ENCODE assay signal across 8 cellular contexts in genomic region chr13:80338781-80339577, GRCh38. TPM values are rescaled to one million over a fixed set of nuclear protein-coding genes. Genes with fewer than 3 reads are reported as not detected.
DNase-seq lines count a peak whose midpoint lies in the region; ATAC-seq and TF ChIP-seq lines count a peak whose summit lies in the region.

No MANE protein-coding gene starts in this region.

- ATAC-seq in natural killer cell (peak; percentile 40 to 48 (median 46)), GM21526 (IDR thresholded peaks at IDR 0.05; ENCODE audit: low FRiP score, unreplicated experiment) (no peak)

- H3K36me3 Mint-ChIP-seq in natural killer cell: peaks cover 7% of the 10 kb centered on the region

- H3K27ac ChIP-seq in HUES64 (ENCODE audit: low read depth, low read length): peak overlapping the region; percentile 64
- no peak overlapping the region for H3K27ac ChIP-seq in WERI-Rb-1

- H3K4me1 Mint-ChIP-seq in natural killer cell: peaks cover 27 to 31% of the 10 kb centered on the region in 2 donors

- H3K9me3 ChIP-seq in HUES64 (ENCODE audit: insufficient read depth, low read depth, low read length) (no peaks in the 10 kb centered on the region), WERI-Rb-1 (ENCODE audit: severe bottlenecking) (no peaks in the 10 kb centered on the region)

- H3K27me3 Mint-ChIP-seq in natural killer cell (ENCODE audit: low read depth in 2 of 2): peaks cover 0 to 4% of the 10 kb centered on the region in 2 donors

- under 1% methylated on average over 40 of the region's 40 CpGs for WGBS in HUES64

- peak overlapping the region; percentile 99 for H3K9ac ChIP-seq in HUES64 (ENCODE audit: low read depth, low read length)

- H3K27me3 ChIP-seq in HUES64 (ENCODE audit: insufficient read depth, low read length): peaks cover 8% of the 10 kb centered on the region
- H3K27me3 ChIP-seq in WERI-Rb-1 (ENCODE audit: insufficient read depth, low read depth, severe bottlenecking): no peaks in the 10 kb centered on the region

- no peak overlapping the region for H3K4me3 Mint-ChIP-seq in natural killer cell

- H3K9me3 Mint-ChIP-seq in natural killer cell: no peaks in the 10 kb centered on the region

- DNase-seq in activated CD8-positive, alpha-beta memory T cell treated with anti-CD3 and anti-CD28 coated beads for 24 hours: peak; percentile 66
- no peak for DNase-seq in activated CD8-positive, alpha-beta memory T cell treated with anti-CD3 and anti-CD28 coated beads, Interleukin-2, amount 50 U/mL, for 48 hours
- DNase-seq in WERI-Rb-1 (peak; percentile 32), fibroblast of villous mesenchyme (ENCODE audit: low read depth) (peak; percentile 90), natural killer cell (peak; percentile 24), NCI-H446 treated with DMSO at 0.1 percent for 48 hours (lab: John Stamatoyannopoulos, UW) (no peak)

- H3K4me1 ChIP-seq in HUES64 (ENCODE audit: insufficient read depth, low read length): peaks cover 39% of the 10 kb centered on the region

- intact Hi-C loops in natural killer cell (cut with micrococcal nuclease): no loop called here

- H3K36me3 ChIP-seq in HUES64 (ENCODE audit: insufficient read depth, low read length): peaks cover 46% of the 10 kb centered on the region
- no peaks in the 10 kb centered on the region for H3K36me3 ChIP-seq in WERI-Rb-1

- TF ChIP-seq CTCF in WERI-Rb-1 (IDR thresholded peaks at IDR 0.05; ENCODE audit: low read depth, low read length) (no peak), fibroblast of villous mesenchyme (IDR thresholded peaks at IDR 0.05; ENCODE audit: insufficient read depth, low read depth, low read length) (peak; percentile 29), natural killer cell (IDR thresholded peaks at IDR 0.05) (no peak)

- H3K27ac Mint-ChIP-seq in natural killer cell: no peak overlapping the region

- H3K4me3 ChIP-seq in HUES64 (ENCODE audit: low read length): peak overlapping the region; percentile 99
- H3K4me3 ChIP-seq in WERI-Rb-1 (ENCODE audit: low read depth, low read length): peak overlapping the region; percentile 91
- H3K4me3 ChIP-seq in fibroblast of villous mesenchyme (ENCODE audit: low read depth, low read length): peak overlapping the region; percentile 88

RNA-seq across cellular contexts. Expression of gene SPRY2, which starts 1.9 kb away (rescaled TPM):
- polyA plus RNA-seq in HUES64 (2013, experiment 1 of 2): 68.7 TPM
- polyA plus RNA-seq in HUES64 (2013, experiment 2 of 2): 98.0 TPM
- total RNA-seq in fibroblast of villous mesenchyme (15.8 and 16.0 TPM in 2 replicates), natural killer cell (1 to 10 TPM; 2.7 to 7.3 (median 3.0) TPM)

Comparison
In these comparisons a context has a peak if more than half of its experiments do, and no peak if none do; other contexts are left out.
1. DNase-seq: peak in activated CD8-positive, alpha-beta memory T cell treated with anti-CD3 and anti-CD28 coated beads for 24 hours (single experiment), WERI-Rb-1 (single experiment), fibroblast of villous mesenchyme (single experiment) and natural killer cell (single experiment); none in activated CD8-positive, alpha-beta memory T cell treated with anti-CD3 and anti-CD28 coated beads, Interleukin-2, amount 50 U/mL, for 48 hours (single experiment) and NCI-H446 treated with DMSO at 0.1 percent for 48 hours (single experiment).
2. Peak in every context shown above with its lines, with median percentiles within 50 percentile points of each other: H3K4me3 ChIP-seq.